ENCODE assay signal across 1 cellular context in genomic region chr11:68756171-68756766, GRCh38.
TF ChIP-seq lines count a peak whose summit lies in the region.

No MANE protein-coding gene starts in this region.

TF ChIP-seq in H1, 55 proteins besides CTCF, POLR2A, EP300 and RAD21 (continued from another document):
- no peak for TF ChIP-seq ATF3 (IDR thresholded peaks at IDR 0.05; ENCODE audit: insufficient read depth, low read depth, low read length)
- TF ChIP-seq HDAC6 (IDR thresholded peaks at IDR 0.05; ENCODE audit: low read depth, low read length) = no peak
